In the genomic region with DNA sequence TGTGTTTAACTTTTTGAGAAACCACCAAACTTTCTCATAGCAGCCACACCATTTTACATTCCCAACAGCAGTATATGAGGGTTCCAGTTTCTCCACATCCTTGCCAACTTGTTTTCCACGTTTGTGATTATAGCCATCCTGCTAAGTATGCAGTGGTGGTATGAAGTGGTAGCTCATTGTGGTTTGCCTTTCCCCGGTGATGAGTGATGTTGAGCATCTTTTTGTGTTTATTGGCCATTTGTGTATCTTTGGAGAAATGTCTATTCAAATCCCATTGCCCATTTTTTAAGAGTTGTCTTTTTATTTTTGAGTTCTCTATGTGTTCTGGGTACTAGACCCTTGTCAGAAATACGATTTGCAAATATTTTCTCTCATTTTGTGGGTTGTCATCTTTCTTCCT, we compare ENCODE assay signal across 1 cellular context.
TF ChIP-seq lines count a peak whose summit lies in the region.

No MANE protein-coding gene starts in this region.

TF ChIP-seq in GM23338, 12 proteins besides CTCF, POLR2A, EP300 and RAD21 (continued from another document):
- TF ChIP-seq, protein P1, sequence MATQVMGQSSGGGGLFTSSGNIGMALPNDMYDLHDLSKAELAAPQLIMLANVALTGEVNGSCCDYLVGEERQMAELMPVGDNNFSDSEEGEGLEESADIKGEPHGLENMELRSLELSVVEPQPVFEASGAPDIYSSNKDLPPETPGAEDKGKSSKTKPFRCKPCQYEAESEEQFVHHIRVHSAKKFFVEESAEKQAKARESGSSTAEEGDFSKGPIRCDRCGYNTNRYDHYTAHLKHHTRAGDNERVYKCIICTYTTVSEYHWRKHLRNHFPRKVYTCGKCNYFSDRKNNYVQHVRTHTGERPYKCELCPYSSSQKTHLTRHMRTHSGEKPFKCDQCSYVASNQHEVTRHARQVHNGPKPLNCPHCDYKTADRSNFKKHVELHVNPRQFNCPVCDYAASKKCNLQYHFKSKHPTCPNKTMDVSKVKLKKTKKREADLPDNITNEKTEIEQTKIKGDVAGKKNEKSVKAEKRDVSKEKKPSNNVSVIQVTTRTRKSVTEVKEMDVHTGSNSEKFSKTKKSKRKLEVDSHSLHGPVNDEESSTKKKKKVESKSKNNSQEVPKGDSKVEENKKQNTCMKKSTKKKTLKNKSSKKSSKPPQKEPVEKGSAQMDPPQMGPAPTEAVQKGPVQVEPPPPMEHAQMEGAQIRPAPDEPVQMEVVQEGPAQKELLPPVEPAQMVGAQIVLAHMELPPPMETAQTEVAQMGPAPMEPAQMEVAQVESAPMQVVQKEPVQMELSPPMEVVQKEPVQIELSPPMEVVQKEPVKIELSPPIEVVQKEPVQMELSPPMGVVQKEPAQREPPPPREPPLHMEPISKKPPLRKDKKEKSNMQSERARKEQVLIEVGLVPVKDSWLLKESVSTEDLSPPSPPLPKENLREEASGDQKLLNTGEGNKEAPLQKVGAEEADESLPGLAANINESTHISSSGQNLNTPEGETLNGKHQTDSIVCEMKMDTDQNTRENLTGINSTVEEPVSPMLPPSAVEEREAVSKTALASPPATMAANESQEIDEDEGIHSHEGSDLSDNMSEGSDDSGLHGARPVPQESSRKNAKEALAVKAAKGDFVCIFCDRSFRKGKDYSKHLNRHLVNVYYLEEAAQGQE (IDR thresholded peaks at IDR 0.05; ENCODE audit: unreplicated experiment), result no peak
TF ChIP-seq in GM23338: peak in this region for 1.
